8 cellular contexts compared by ENCODE assay signal in genomic region chr1:182446033-182446669, GRCh38. TPM values are rescaled to one million over a fixed set of nuclear protein-coding genes. Genes with fewer than 3 reads are reported as not detected.
A peak's percentile ranks its signal among the peaks of the same experiment; 100 is the strongest.
DNase-seq lines count a peak whose midpoint lies in the region; ATAC-seq and TF ChIP-seq lines count a peak whose summit lies in the region.

No MANE protein-coding gene starts in this region.

- H3K9me3 Mint-ChIP-seq in CD14-positive monocyte: peaks cover 0 to 1% (median 0%) of the 10 kb centered on the region in 7 donors

- H3K27ac ChIP-seq in body of pancreas (no peak overlapping the region), transverse colon (no peak overlapping the region)

- no peaks in the 10 kb centered on the region for H3K36me3 ChIP-seq in body of pancreas (replicated peaks in 1 of 2; ENCODE audit: insufficient read depth in 1 of 2, low read depth in 2 of 2)
- H3K36me3 ChIP-seq in transverse colon: no peaks in the 10 kb centered on the region

- peak; percentile 71 for ATAC-seq in GM18498 (IDR thresholded peaks at IDR 0.05; ENCODE audit: unreplicated experiment)
- ATAC-seq in body of pancreas: peak; percentile 78
- no peak for ATAC-seq in GM19035 (IDR thresholded peaks at IDR 0.05; ENCODE audit: unreplicated experiment)

- 1 to 5% methylated on average over 3 of the region's 3 CpGs for WGBS in body of pancreas, 2 donors
- WGBS in transverse colon (ENCODE audit: low coverage in 1 of 2), 2 donors: 0 to 4% methylated on average over 3 of the region's 3 CpGs

- H3K27ac Mint-ChIP-seq in CD14-positive monocyte: no peak overlapping the region

- no peak for TF ChIP-seq POLR2A in body of pancreas (IDR thresholded peaks at IDR 0.05)
- no peak for TF ChIP-seq POLR2A in transverse colon (IDR thresholded peaks at IDR 0.05)

- TF ChIP-seq CTCF in CD14-positive monocyte (IDR thresholded peaks at IDR 0.05): peak; percentile 79
- peak in 6 of 7 experiments; percentile 46 to 63 (median 61) for TF ChIP-seq CTCF in body of pancreas (IDR thresholded peaks at IDR 0.05)
- peak; percentile 60 to 73 (median 64) for TF ChIP-seq CTCF in transverse colon (IDR thresholded peaks at IDR 0.05)

- TF ChIP-seq EP300 in transverse colon (IDR thresholded peaks at IDR 0.05; ENCODE audit: low read depth): no peak

- H3K4me1 ChIP-seq in body of pancreas (peaks cover 10% of the 10 kb centered on the region), transverse colon (peaks cover 0 to 3% (median 1%) of the 10 kb centered on the region in 4 donors)

- H3K4me3 ChIP-seq in body of pancreas (no peak overlapping the region), transverse colon (no peak overlapping the region)

- H3K4me3 Mint-ChIP-seq in CD14-positive monocyte: no peak overlapping the region

- intact Hi-C loops in CD14-positive monocyte (cut with micrococcal nuclease) (loop anchor here (10.0 kb wide), 1 partner anchor 339 kb away; the partner anchor contains the start of gene NPL (in 2 of the 2)), body of pancreas (cut with DNase I) (loop anchor here (10.0 kb wide), 1 partner anchor 339 kb away; the partner anchor contains the start of gene NPL), transverse colon (cut with DNase I; ENCODE audit: low total_unique reads) (no loop called here)

- H3K27me3 ChIP-seq in body of pancreas (no peaks in the 10 kb centered on the region), transverse colon (no peaks in the 10 kb centered on the region)

- H3K9me3 ChIP-seq in body of pancreas (no peaks in the 10 kb centered on the region), transverse colon (no peaks in the 10 kb centered on the region)

- in situ Hi-C loops in transverse colon (cut with MboI; ENCODE audit: low pct_ligation_motif_present in 1 of 4, low pct_unique_long_range_greater_than_20kb in 1 of 4, low sequenced_read_pairs in 3 of 4): loop anchor here in 3 of 4 donors (10.0 kb wide), 3 partner anchors 149 to 349 kb away; partner anchors contain the start of gene NPL (in 1 of the 3)

- H3K4me1 Mint-ChIP-seq in CD14-positive monocyte: peaks cover 4% of the 10 kb centered on the region

- DNase-seq in CD14-positive monocyte (ENCODE audit: low spot score) (no peak), HuH-7.5 (ENCODE audit: low spot score) (peak; percentile 52), NOMO-1 (lab: John Stamatoyannopoulos, UW; ENCODE audit: unreplicated experiment in 2 of 2) (peak; percentile 25 to 55), body of pancreas (peak; percentile 22 to 31 (median 26)), kidney tubule cell (ENCODE audit: low spot score) (peak; percentile 65), transverse colon (peak; percentile 16)

- peaks cover 1 to 4% (median 2%) of the 10 kb centered on the region in 3 donors for H3K27me3 Mint-ChIP-seq in CD14-positive monocyte (ENCODE audit: low read depth in 3 of 3)

- H3K36me3 Mint-ChIP-seq in CD14-positive monocyte: no peaks in the 10 kb centered on the region

RNA-seq across cellular contexts. Expression of gene RGSL1, which starts 3.8 kb away (rescaled TPM):
- polyA plus RNA-seq in CD14-positive monocyte: not detected
- total RNA-seq in body of pancreas: not detected
- total RNA-seq in transverse colon: not detected

RNA-seq across cellular contexts. Expression of gene TEDDM1, which starts 45.7 kb away (rescaled TPM):
- under 1 TPM in 1 of 2 donors, not detected in 1; 0.07 TPM for polyA plus RNA-seq in CD14-positive monocyte
- total RNA-seq in body of pancreas (not detected), transverse colon (not detected)

RNA-seq across cellular contexts. Expression of gene GLUL, which starts 54.6 kb away (rescaled TPM):
- polyA plus RNA-seq in CD14-positive monocyte: 100 to 1,000 TPM; 506 to 523 TPM
- total RNA-seq in body of pancreas: 1,000 to 10,000 TPM in 1 of 2 donors, 100 to 1,000 TPM in 1; 621 to 1,699 TPM
- 1,000 to 10,000 TPM in 2 of 4 donors, 100 to 1,000 TPM in 2; 312 to 1,104 (median 985) TPM for total RNA-seq in transverse colon
